ENCODE assay signal across 7 cellular contexts in genomic region chr22:23772315-23773246, GRCh38. TPM values are rescaled to one million over a fixed set of nuclear protein-coding genes. Genes with fewer than 3 reads are reported as not detected.
DNase-seq lines count a peak whose midpoint lies in the region; ATAC-seq, FAIRE-seq and TF ChIP-seq lines count a peak whose summit lies in the region.

TSS of gene MMP11 (plus strand) at chr22:23772849. CDS start at chr22:23772871, 22 bp downstream.

- no peak within 1 kb of the TSS for H3K14ac ChIP-seq in H9 (ENCODE audit: insufficient read depth, low read length)

- peak within 1 kb of the TSS; percentile 69 to 82 for H3K4me3 Mint-ChIP-seq in H9

- H4K5ac ChIP-seq in H9 (ENCODE audit: insufficient read length, low read depth, low read length): no peak within 1 kb of the TSS

- H3K27ac ChIP-seq in H9 (ENCODE audit: insufficient read length, low read depth, low read length) (no peak within 1 kb of the TSS), OCI-LY3 (ENCODE audit: low read length) (no peak within 1 kb of the TSS), cardiac muscle cell (no peak within 1 kb of the TSS), prostate gland (peak within 1 kb of the TSS; percentile 31 to 62)

- H2BK15ac ChIP-seq in H9 (ENCODE audit: low read depth, low read length): no peak within 1 kb of the TSS

- H3K36me3 ChIP-seq in OCI-LY3 (replicated peaks; ENCODE audit: low read depth, low read length) (no peaks in the 10 kb centered on the region), cardiac muscle cell (no peaks in the 10 kb centered on the region), prostate gland (no peaks in the 10 kb centered on the region)

- WGBS in H9 (ENCODE audit: extremely low coverage, insufficient read length, low lambda C conversion rate): no CpG with 5 or more reads among the region's 74 CpGs
- 7% methylated on average over 9 of the region's 74 CpGs for WGBS in prostate gland

- DNase-seq in H9 (peak; percentile 79), cardiac muscle cell (ENCODE audit: low read depth in 1 of 2, low spot score in 1 of 2) (peak; percentile 49 to 71), prostate gland (ENCODE audit: low spot score) (peak; percentile 33), RCC 7860 (ENCODE audit: low spot score) (no peak)
- DNase-seq in activated naive CD4-positive, alpha-beta T cell (lab: John Stamatoyannopoulos, UW): peak in 3 of 4 experiments; percentile 31 to 69 (median 46)

- no peak within 1 kb of the TSS for H4K91ac ChIP-seq in H9 (ENCODE audit: insufficient read length, low read depth, low read length)

- H3K23ac ChIP-seq in H9 (ENCODE audit: insufficient read length, low read depth, low read length): no peak within 1 kb of the TSS

- H3K4me2 ChIP-seq in H9 (ENCODE audit: insufficient read depth, insufficient read length, low read length): peak within 1 kb of the TSS; percentile 79
- H3K4me2 ChIP-seq in OCI-LY3 (ENCODE audit: low read length): peak within 1 kb of the TSS; percentile 94

- FAIRE-seq in RCC 7860 (lab: Jason Lieb, UNC): no peak

- no peaks in the 10 kb centered on the region; the same call in 1 of the 2 replicates for H3K4me1 ChIP-seq in H9 (ENCODE audit: insufficient read depth, low read length)
- peaks cover 34% of the 10 kb centered on the region for H3K4me1 ChIP-seq in OCI-LY3 (ENCODE audit: low read length)
- H3K4me1 ChIP-seq in cardiac muscle cell (ENCODE audit: low read depth): peaks cover 18% of the 10 kb centered on the region
- H3K4me1 ChIP-seq in prostate gland (replicated peaks): peaks cover 4% of the 10 kb centered on the region

- H3K56ac ChIP-seq in H9 (ENCODE audit: insufficient read length, low read depth, low read length): no peak within 1 kb of the TSS

- H3K9ac ChIP-seq in H9 (ENCODE audit: extremely low read depth, insufficient read length, low read length): no peak within 1 kb of the TSS
- peak within 1 kb of the TSS; percentile 71 for H3K9ac ChIP-seq in OCI-LY3 (ENCODE audit: low read length)

- H3K27me3 ChIP-seq in H9 (ENCODE audit: insufficient read depth, low read length) (peaks cover 15% of the 10 kb centered on the region; the same call in 1 of the 2 replicates), OCI-LY3 (ENCODE audit: low read depth, low read length) (peaks cover 6% of the 10 kb centered on the region), cardiac muscle cell (no peaks in the 10 kb centered on the region), prostate gland (replicated peaks; ENCODE audit: insufficient read depth) (no peaks in the 10 kb centered on the region)

- H3K79me1 ChIP-seq in H9 (ENCODE audit: insufficient read depth, low read depth, low read length, poor library complexity, severe bottlenecking): no peaks in the 10 kb centered on the region

- no peak within 1 kb of the TSS for H2BK120ac ChIP-seq in H9 (ENCODE audit: low read depth, low read length, poor library complexity, severe bottlenecking)

- H3K23me2 ChIP-seq in H9 (ENCODE audit: insufficient read length, low read depth, low read length, poor library complexity, severe bottlenecking): peaks cover 14% of the 10 kb centered on the region

- H3K36me3 Mint-ChIP-seq in H9 (ENCODE audit: insufficient read depth in 1 of 3, low read depth in 3 of 3): no peaks in the 10 kb centered on the region; a peak in 1 of 7 replicates

- no peak for ATAC-seq in HG03025 (IDR thresholded peaks at IDR 0.05; ENCODE audit: low FRiP score, unreplicated experiment)

- H3K4me3 ChIP-seq in OCI-LY3 (ENCODE audit: low read length) (peak within 1 kb of the TSS; percentile 77), cardiac muscle cell (peak within 1 kb of the TSS; percentile 42), prostate gland (peak within 1 kb of the TSS; percentile 39 to 48)

- no peaks in the 10 kb centered on the region for H4K20me1 ChIP-seq in H9 (ENCODE audit: control insufficient read depth, insufficient read depth, insufficient read length)
- no peaks in the 10 kb centered on the region for H4K20me1 ChIP-seq in OCI-LY3 (ENCODE audit: insufficient read depth, low read length)

- no peaks in the 10 kb centered on the region for H3K9me3 Mint-ChIP-seq in H9

- no peak within 1 kb of the TSS; a peak in 1 of 7 replicates for H3K27ac Mint-ChIP-seq in H9

- no peak within 1 kb of the TSS for H3K4ac ChIP-seq in H9 (ENCODE audit: low read depth, low read length)

- H2AFZ ChIP-seq in H9 (ENCODE audit: low read length): no peak within 1 kb of the TSS
- H2AFZ ChIP-seq in OCI-LY3 (ENCODE audit: low read depth, low read length): peak within 1 kb of the TSS; percentile 83

- H3K9me3 ChIP-seq in H9 (ENCODE audit: control insufficient read depth, low read depth, low read length): no peaks in the 10 kb centered on the region
- no peaks in the 10 kb centered on the region for H3K9me3 ChIP-seq in OCI-LY3 (ENCODE audit: insufficient read depth, low read length)
- no peaks in the 10 kb centered on the region for H3K9me3 ChIP-seq in cardiac muscle cell (ENCODE audit: low read depth)
- no peaks in the 10 kb centered on the region for H3K9me3 ChIP-seq in prostate gland

- H3T11ph ChIP-seq in H9 (ENCODE audit: low read length): no peak within 1 kb of the TSS

- peaks cover 63% of the 10 kb centered on the region for H3K27me3 Mint-ChIP-seq in H9 (ENCODE audit: low read depth)

- H4K8ac ChIP-seq in H9 (replicated peaks; ENCODE audit: insufficient read length, low read depth, low read length): no peak within 1 kb of the TSS

- H2BK5ac ChIP-seq in H9 (ENCODE audit: insufficient read length, low read length): no peak within 1 kb of the TSS

- intact Hi-C loops in prostate gland (cut with DNase I): no loop called here

- H2BK20ac ChIP-seq in H9 (ENCODE audit: low read depth, low read length, poor library complexity, severe bottlenecking): no peak within 1 kb of the TSS

- no peaks in the 10 kb centered on the region for H3K79me2 ChIP-seq in H9 (ENCODE audit: insufficient read depth, low read length)
- peaks cover 6% of the 10 kb centered on the region; the same call in 1 of the 2 replicates for H3K79me2 ChIP-seq in OCI-LY3 (ENCODE audit: low read length)

- H2AK5ac ChIP-seq in H9 (ENCODE audit: insufficient read length, low read length): no peak within 1 kb of the TSS

- no peak for TF ChIP-seq CTCF in H9 (conservative IDR thresholded peaks at IDR 0.05)
- TF ChIP-seq CTCF in OCI-LY3 (IDR thresholded peaks at IDR 0.05; ENCODE audit: low read depth, low read length): peak; percentile 27; the same call in 1 of the 2 replicates
- TF ChIP-seq CTCF in cardiac muscle cell (IDR thresholded peaks at IDR 0.05; ENCODE audit: low read depth, low read length): no peak
- peak in 1 of 4 experiments; percentile 9 for TF ChIP-seq CTCF in prostate gland (IDR thresholded peaks at IDR 0.05)

- no peak for TF ChIP-seq POLR2A in prostate gland (IDR thresholded peaks at IDR 0.05)

- no peak within 1 kb of the TSS for H2BK12ac ChIP-seq in H9 (ENCODE audit: insufficient read length, low read depth, low read length)

- peaks cover 14 to 35% of the 10 kb centered on the region in 2 experiments for H3K4me1 Mint-ChIP-seq in H9

- no peak within 1 kb of the TSS for H3K18ac ChIP-seq in H9 (ENCODE audit: insufficient read length, low read depth, low read length)

RNA-seq across cellular contexts. Expression of gene MMP11, which starts in this region (rescaled TPM):
- 4.9 and 5.3 TPM in 2 replicates for total RNA-seq in H9 (2021)
- 38.2 and 71.2 TPM in 2 replicates for total RNA-seq in cardiac muscle cell
- 39.0 and 61.1 TPM in 2 replicates for polyA plus RNA-seq in cardiac muscle cell
- 10 to 100 TPM in 1 of 2 donors, 1 to 10 TPM in 1; 6.3 to 26.6 TPM for total RNA-seq in prostate gland

Comparison
In these comparisons a context has a peak if more than half of its experiments do, and no peak if none do; other contexts are left out.
1. H3K27ac ChIP-seq: peak in prostate gland (2 of 2); none in H9 (single experiment), OCI-LY3 (single experiment) and cardiac muscle cell (single experiment).
2. Peak in every context shown above with its lines, with median percentiles within 50 percentile points of each other: H3K4me3 ChIP-seq.